In genomic region chr2:38277245-38278119, GRCh38 we compare ENCODE assay signal across 1 cellular context.
TF ChIP-seq lines count a peak whose summit lies in the region.

No MANE protein-coding gene starts in this region.

TF ChIP-seq in GM12878, 131 proteins besides CTCF, POLR2A, EP300 and RAD21 (continued from another document):
- TF ChIP-seq, protein P1, sequence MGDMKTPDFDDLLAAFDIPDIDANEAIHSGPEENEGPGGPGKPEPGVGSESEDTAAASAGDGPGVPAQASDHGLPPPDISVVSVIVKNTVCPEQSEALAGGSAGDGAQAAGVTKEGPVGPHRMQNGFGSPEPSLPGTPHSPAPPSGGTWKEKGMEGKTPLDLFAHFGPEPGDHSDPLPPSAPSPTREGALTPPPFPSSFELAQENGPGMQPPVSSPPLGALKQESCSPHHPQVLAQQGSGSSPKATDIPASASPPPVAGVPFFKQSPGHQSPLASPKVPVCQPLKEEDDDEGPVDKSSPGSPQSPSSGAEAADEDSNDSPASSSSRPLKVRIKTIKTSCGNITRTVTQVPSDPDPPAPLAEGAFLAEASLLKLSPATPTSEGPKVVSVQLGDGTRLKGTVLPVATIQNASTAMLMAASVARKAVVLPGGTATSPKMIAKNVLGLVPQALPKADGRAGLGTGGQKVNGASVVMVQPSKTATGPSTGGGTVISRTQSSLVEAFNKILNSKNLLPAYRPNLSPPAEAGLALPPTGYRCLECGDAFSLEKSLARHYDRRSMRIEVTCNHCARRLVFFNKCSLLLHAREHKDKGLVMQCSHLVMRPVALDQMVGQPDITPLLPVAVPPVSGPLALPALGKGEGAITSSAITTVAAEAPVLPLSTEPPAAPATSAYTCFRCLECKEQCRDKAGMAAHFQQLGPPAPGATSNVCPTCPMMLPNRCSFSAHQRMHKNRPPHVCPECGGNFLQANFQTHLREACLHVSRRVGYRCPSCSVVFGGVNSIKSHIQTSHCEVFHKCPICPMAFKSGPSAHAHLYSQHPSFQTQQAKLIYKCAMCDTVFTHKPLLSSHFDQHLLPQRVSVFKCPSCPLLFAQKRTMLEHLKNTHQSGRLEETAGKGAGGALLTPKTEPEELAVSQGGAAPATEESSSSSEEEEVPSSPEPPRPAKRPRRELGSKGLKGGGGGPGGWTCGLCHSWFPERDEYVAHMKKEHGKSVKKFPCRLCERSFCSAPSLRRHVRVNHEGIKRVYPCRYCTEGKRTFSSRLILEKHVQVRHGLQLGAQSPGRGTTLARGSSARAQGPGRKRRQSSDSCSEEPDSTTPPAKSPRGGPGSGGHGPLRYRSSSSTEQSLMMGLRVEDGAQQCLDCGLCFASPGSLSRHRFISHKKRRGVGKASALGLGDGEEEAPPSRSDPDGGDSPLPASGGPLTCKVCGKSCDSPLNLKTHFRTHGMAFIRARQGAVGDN (IDR thresholded peaks at IDR 0.05), result 0 out of 2 replicates have a peak, but pooled peaks have one; percentile 36
- no peak for TF ChIP-seq JUNB (IDR thresholded peaks at IDR 0.05)
